Comparison of ENCODE assay signal across 1 cellular context in genomic region chr11:7348432-7349298, GRCh38.
TF ChIP-seq lines count a peak whose summit lies in the region.

No MANE protein-coding gene starts in this region.

TF ChIP-seq in HEK293, 187 proteins besides CTCF, POLR2A, EP300 and RAD21 (continued from another document):
- TF ChIP-seq PATZ1 (tag by site-specific recombination; IDR thresholded peaks at IDR 0.05) = peak; percentile 63
- TF ChIP-seq TRIM28 (IDR thresholded peaks at IDR 0.05; ENCODE audit: borderline replicate concordance, low read length) = peak; percentile 50; the same call in 1 of the 2 replicates
- TF ChIP-seq WT1 (tag by site-specific recombination; IDR thresholded peaks at IDR 0.05) = peak; percentile 82
- TF ChIP-seq ZFP41 (tag by site-specific recombination; IDR thresholded peaks at IDR 0.05; ENCODE audit: borderline replicate concordance) = no peak
- TF ChIP-seq ZNF654 (tag by site-specific recombination; IDR thresholded peaks at IDR 0.05; ENCODE audit: low read depth) = no peak
- no peak for TF ChIP-seq ZSCAN23 (tag by site-specific recombination; IDR thresholded peaks at IDR 0.05)
- no peak for TF ChIP-seq ELK4 (IDR thresholded peaks at IDR 0.05; ENCODE audit: borderline replicate concordance, low read depth, low read length)
- no peak for TF ChIP-seq ZNF510 (tag by site-specific recombination; IDR thresholded peaks at IDR 0.05; ENCODE audit: insufficient replicate concordance)
- peak; percentile 77 for TF ChIP-seq FEZF1 (tag by site-specific recombination; IDR thresholded peaks at IDR 0.05)
- 0 out of 2 replicates have a peak, but pooled peaks have one; percentile 89 for TF ChIP-seq ZNF362 (tag by site-specific recombination; IDR thresholded peaks at IDR 0.05)
- no peak for TF ChIP-seq IKZF3 (tag by site-specific recombination; IDR thresholded peaks at IDR 0.05)
- no peak for TF ChIP-seq REPIN1 (tag by site-specific recombination; IDR thresholded peaks at IDR 0.05; ENCODE audit: low read depth)
- peak; percentile 98 for TF ChIP-seq MZF1 (tag by site-specific recombination; IDR thresholded peaks at IDR 0.05; ENCODE audit: borderline replicate concordance)
- TF ChIP-seq ZNF768 (tag by site-specific recombination; IDR thresholded peaks at IDR 0.05) = no peak
- TF ChIP-seq GLIS1 (tag by site-specific recombination; IDR thresholded peaks at IDR 0.05) = peak; percentile 68
- TF ChIP-seq ZIC2 (tag by site-specific recombination; IDR thresholded peaks at IDR 0.05) = peak; percentile 85
- TF ChIP-seq ZSCAN30 (tag by site-specific recombination; IDR thresholded peaks at IDR 0.05) = 0 out of 2 replicates have a peak, but pooled peaks have one; percentile 39
- TF ChIP-seq ZNF830 (tag by site-specific recombination; IDR thresholded peaks at IDR 0.05; ENCODE audit: low read depth) = no peak
- 0 out of 2 replicates have a peak, but pooled peaks have one; percentile 28 for TF ChIP-seq ZNF629 (tag by site-specific recombination; IDR thresholded peaks at IDR 0.05)
- no peak for TF ChIP-seq ZNF791 (tag by site-specific recombination; IDR thresholded peaks at IDR 0.05)
- TF ChIP-seq ZNF692 (tag by site-specific recombination; IDR thresholded peaks at IDR 0.05) = peak; percentile 70; the same call in 1 of the 2 replicates
- TF ChIP-seq ZNF366 (tag by site-specific recombination; conservative IDR thresholded peaks at IDR 0.05) = peak; percentile 29
- TF ChIP-seq ZBTB44 (tag by site-specific recombination; IDR thresholded peaks at IDR 0.05) = peak; percentile 24; the same call in 1 of the 2 replicates
- TF ChIP-seq ZNF521 (tag by site-specific recombination; IDR thresholded peaks at IDR 0.05) = no peak
- TF ChIP-seq ZNF837 (tag by site-specific recombination; IDR thresholded peaks at IDR 0.05) = no peak
- TF ChIP-seq ZBTB17 (tag by site-specific recombination; IDR thresholded peaks at IDR 0.05) = peak; percentile 41
- TF ChIP-seq ZNF785 (tag by site-specific recombination; IDR thresholded peaks at IDR 0.05) = no peak
- TF ChIP-seq KLF9 (tag by site-specific recombination; IDR thresholded peaks at IDR 0.05; ENCODE audit: low read depth) = peak; percentile 37; the same call in 1 of the 2 replicates
- 0 out of 2 replicates have a peak, but pooled peaks have one; percentile 37 for TF ChIP-seq ZNF335 (tag by site-specific recombination; conservative IDR thresholded peaks at IDR 0.05)
- peak; percentile 80 for TF ChIP-seq ZBTB8A (tag by site-specific recombination; IDR thresholded peaks at IDR 0.05)
- peak; percentile 74 for TF ChIP-seq ZNF660 (tag by site-specific recombination; IDR thresholded peaks at IDR 0.05)
- TF ChIP-seq PRDM10 (tag by site-specific recombination; IDR thresholded peaks at IDR 0.05) = peak; percentile 39; the same call in 1 of the 2 replicates
- TF ChIP-seq ZNF585B (tag by site-specific recombination; IDR thresholded peaks at IDR 0.05) = no peak
- peak; percentile 64; the same call in 1 of the 2 replicates for TF ChIP-seq ZNF843 (tag by site-specific recombination; IDR thresholded peaks at IDR 0.05)
- TF ChIP-seq ZBTB21 (tag by site-specific recombination; IDR thresholded peaks at IDR 0.05) = 0 out of 2 replicates have a peak, but pooled peaks have one; percentile 14
- TF ChIP-seq ZNF148 (tag by site-specific recombination; IDR thresholded peaks at IDR 0.05; ENCODE audit: borderline replicate concordance) = no peak
